In the genomic region with DNA sequence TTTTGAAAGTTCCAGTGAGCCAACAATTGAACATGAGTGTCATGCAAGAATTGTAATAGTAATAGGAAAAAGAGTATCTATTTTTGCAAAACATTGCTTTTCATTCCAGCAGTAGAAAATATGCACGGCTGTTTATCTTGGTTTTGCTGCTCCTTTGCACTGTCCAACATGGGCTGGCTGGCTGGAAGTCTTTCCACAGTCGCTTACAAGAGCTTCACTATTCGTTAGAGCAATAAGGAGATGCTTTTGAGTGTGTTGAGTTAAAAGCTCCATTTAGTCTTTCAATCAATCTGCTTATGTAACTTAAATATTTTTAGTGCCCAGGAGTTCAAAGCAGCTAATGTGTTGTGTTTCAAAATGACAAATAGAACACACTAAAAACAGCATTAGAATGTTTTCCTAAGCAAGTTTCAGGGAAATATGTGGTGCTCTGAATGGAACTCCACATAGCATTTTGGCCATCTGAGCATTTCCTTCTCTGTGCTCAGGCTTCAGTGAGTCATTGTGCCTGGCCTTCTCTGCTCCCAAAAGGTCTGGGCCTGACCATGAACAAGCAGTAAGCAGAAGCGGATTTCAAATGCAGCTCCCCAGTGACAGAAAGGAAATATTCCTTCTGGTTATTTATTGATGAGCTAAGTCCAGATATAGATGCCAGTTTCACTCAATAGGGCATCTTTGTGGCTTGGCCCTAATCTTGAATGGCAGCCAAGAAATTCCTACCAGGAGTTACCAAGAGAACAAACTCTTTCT, we compare ENCODE assay signal across 12 cellular contexts.
A peak's percentile ranks its signal among the peaks of the same experiment; 100 is the strongest.
DNase-seq lines count a peak whose midpoint lies in the region; ATAC-seq and TF ChIP-seq lines count a peak whose summit lies in the region.
"Had no signal": no experiment of that assay in that cellular context is flagged by ENCODE, and none has a peak within 500 bp of the region (broad histone marks: within the 10 kb centered on the region; RNA-seq: fewer than 3 reads in every experiment).

No MANE protein-coding gene starts in this region.

- H3K27ac ChIP-seq in ascending aorta, result peak overlapping the region; percentile 72 to 78
- no peak overlapping the region for H3K27ac ChIP-seq in CD8-positive, alpha-beta memory T cell (ENCODE audit: low read depth, low read length)
- H3K27ac ChIP-seq: hepatocyte, KMS-11 had no signal

- no peak overlapping the region for H3K4me3 Mint-ChIP-seq in CD8-positive, alpha-beta memory T cell
- no peak overlapping the region for H3K4me3 Mint-ChIP-seq in progenitor cell of endocrine pancreas (ENCODE audit: low read depth)

- H3K4me1 ChIP-seq in ascending aorta, result peaks cover 0 to 29% of the 10 kb centered on the region in 2 donors
- no peaks in the 10 kb centered on the region for H3K4me1 ChIP-seq in CD8-positive, alpha-beta memory T cell (ENCODE audit: insufficient read depth, low read length)

- CTCF ChIA-PET in CD8-positive, alpha-beta memory T cell (lab: Charles Lee), result no interaction called here

- POLR2A ChIA-PET in CD8-positive, alpha-beta memory T cell (lab: Charles Lee), result no interaction called here

- no peaks in the 10 kb centered on the region for H3K9me3 ChIP-seq in ascending aorta
- no peaks in the 10 kb centered on the region for H3K9me3 ChIP-seq in CD8-positive, alpha-beta memory T cell (ENCODE audit: low read length)

- no peaks in the 10 kb centered on the region for H3K36me3 Mint-ChIP-seq in CD8-positive, alpha-beta memory T cell
- H3K36me3 Mint-ChIP-seq in progenitor cell of endocrine pancreas (ENCODE audit: insufficient read depth), result no peaks in the 10 kb centered on the region

- H3K4me1 Mint-ChIP-seq in CD8-positive, alpha-beta memory T cell, result no peaks in the 10 kb centered on the region
- no peaks in the 10 kb centered on the region for H3K4me1 Mint-ChIP-seq in progenitor cell of endocrine pancreas (ENCODE audit: low read depth)

- H3K27me3 Mint-ChIP-seq in CD8-positive, alpha-beta memory T cell, result no peaks in the 10 kb centered on the region
- H3K27me3 Mint-ChIP-seq in progenitor cell of endocrine pancreas, result no peaks in the 10 kb centered on the region

- TF ChIP-seq CTCF in ascending aorta (IDR thresholded peaks at IDR 0.05) (no peak), retinal pigment epithelial cell (conservative IDR thresholded peaks at IDR 0.05; ENCODE audit: low read depth, low read length) (no peak), progenitor cell of endocrine pancreas (IDR thresholded peaks at IDR 0.05; ENCODE audit: unreplicated experiment) (no peak)

- H3K9me3 Mint-ChIP-seq in CD8-positive, alpha-beta memory T cell, result peaks cover 0 to 14% (median 3%) of the 10 kb centered on the region in 5 donors
- H3K9me3 Mint-ChIP-seq in progenitor cell of endocrine pancreas (ENCODE audit: low read depth), result no peaks in the 10 kb centered on the region

- DNase-seq in EH (ENCODE audit: low read depth), result peak; percentile 82
- DNase-seq in ascending aorta (ENCODE audit: low spot score in 2 of 2), result peak in 1 of 2 donors; percentile 81
- peak; percentile 34 for DNase-seq in left cardiac atrium
- DNase-seq in retinal pigment epithelial cell (ENCODE audit: low read depth), result peak; percentile 31
- no peak for DNase-seq in CD8-positive, alpha-beta memory T cell
- no peak for DNase-seq in activated naive CD4-positive, alpha-beta T cell (lab: John Stamatoyannopoulos, UW)
- no peak for DNase-seq in progenitor cell of endocrine pancreas (ENCODE audit: low spot score, unreplicated experiment)
- no peak for DNase-seq in NCI-H2171 treated with DMSO at 0.1 percent for 48 hours (lab: John Stamatoyannopoulos, UW)
- DNase-seq: COR-L47; stimulated activated naive CD4-positive, alpha-beta T cell had no signal

- H3K27me3 ChIP-seq in ascending aorta, result no peaks in the 10 kb centered on the region
- H3K27me3 ChIP-seq in CD8-positive, alpha-beta memory T cell (ENCODE audit: insufficient read depth, low read length, poor library complexity, severe bottlenecking), result no peaks in the 10 kb centered on the region
- H3K27me3 ChIP-seq: hepatocyte had no signal

- no peaks in the 10 kb centered on the region for H3K36me3 ChIP-seq in ascending aorta
- H3K36me3 ChIP-seq in CD8-positive, alpha-beta memory T cell (ENCODE audit: insufficient read depth, low read length), result no peaks in the 10 kb centered on the region

- peak; percentile 84 to 91 for ATAC-seq in left cardiac atrium

- H3K4me3 ChIP-seq in ascending aorta (no peak overlapping the region), retinal pigment epithelial cell (ENCODE audit: low read length) (no peak overlapping the region)
- no peak overlapping the region for H3K4me3 ChIP-seq in CD8-positive, alpha-beta memory T cell (ENCODE audit: low read length)
- H3K4me3 ChIP-seq: hepatocyte had no signal

- H3K27ac Mint-ChIP-seq in CD8-positive, alpha-beta memory T cell, result no peak overlapping the region
- no peak overlapping the region for H3K27ac Mint-ChIP-seq in progenitor cell of endocrine pancreas

- intact Hi-C loops in ascending aorta (cut with DNase I), result loop anchor here (5.0 to 10.0 kb wide), 2 partner anchors 90 to 573 kb away; no protein-coding TSS in a partner anchor
- intact Hi-C loops in left cardiac atrium (cut with DNase I), result no loop called here

Comparison
In these comparisons a context has a peak if more than half of its experiments do, and no peak if none do; other contexts are left out.
1. DNase-seq: peak in EH (single experiment), left cardiac atrium (single experiment) and retinal pigment epithelial cell (single experiment); none in CD8-positive, alpha-beta memory T cell (0 of 5), activated naive CD4-positive, alpha-beta T cell (0 of 4), progenitor cell of endocrine pancreas (single experiment) and NCI-H2171 treated with DMSO at 0.1 percent for 48 hours (single experiment).